In the genomic region with DNA sequence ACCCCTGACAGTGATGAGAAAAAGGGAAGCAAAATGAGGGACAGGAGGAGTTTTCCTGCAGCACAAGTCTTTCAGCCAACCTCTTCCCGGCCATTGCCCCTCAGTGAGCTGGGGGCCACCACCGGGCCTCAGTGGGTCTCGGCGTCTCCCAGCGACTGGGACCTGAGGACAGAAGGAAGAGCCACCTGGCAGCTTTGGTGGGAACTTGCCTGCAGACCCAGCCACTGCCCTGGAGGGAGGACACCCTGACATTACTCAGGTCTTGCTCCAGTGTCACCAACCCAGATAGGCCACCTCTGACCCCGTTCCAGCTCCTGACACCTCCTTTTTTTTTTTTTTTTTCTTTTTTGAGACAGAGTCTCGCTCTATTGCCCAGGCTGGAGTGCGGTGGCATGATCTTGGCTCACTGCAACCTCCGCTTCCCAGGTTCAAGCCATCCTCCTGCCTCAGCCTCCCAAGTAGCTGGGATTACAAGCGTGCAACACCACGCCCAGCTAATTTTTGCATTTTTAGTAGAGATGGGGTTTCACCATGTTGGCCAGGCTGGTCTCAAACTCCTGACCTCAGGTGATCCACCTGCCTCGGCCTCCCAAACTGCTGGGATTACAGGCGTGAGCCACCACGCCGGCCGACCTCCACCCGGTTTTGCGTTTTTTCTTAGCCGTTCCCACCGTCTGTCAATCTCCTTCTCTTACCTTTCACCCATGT, we compare ENCODE assay signal across 1 cellular context.
TF ChIP-seq lines count a peak whose summit lies in the region.

No MANE protein-coding gene starts in this region.

TF ChIP-seq in K562, 482 proteins besides CTCF, POLR2A, EP300 and RAD21:
- TF ChIP-seq, protein P1, sequence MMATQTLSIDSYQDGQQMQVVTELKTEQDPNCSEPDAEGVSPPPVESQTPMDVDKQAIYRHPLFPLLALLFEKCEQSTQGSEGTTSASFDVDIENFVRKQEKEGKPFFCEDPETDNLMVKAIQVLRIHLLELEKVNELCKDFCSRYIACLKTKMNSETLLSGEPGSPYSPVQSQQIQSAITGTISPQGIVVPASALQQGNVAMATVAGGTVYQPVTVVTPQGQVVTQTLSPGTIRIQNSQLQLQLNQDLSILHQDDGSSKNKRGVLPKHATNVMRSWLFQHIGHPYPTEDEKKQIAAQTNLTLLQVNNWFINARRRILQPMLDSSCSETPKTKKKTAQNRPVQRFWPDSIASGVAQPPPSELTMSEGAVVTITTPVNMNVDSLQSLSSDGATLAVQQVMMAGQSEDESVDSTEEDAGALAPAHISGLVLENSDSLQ (IDR thresholded peaks at IDR 0.05) = peak; percentile 12; the same call in 1 of the 2 replicates
